In genomic region chr14:98935921-98936320, GRCh38 we compare ENCODE assay signal across 21 cellular contexts.
"Had no signal": no experiment of that assay in that cellular context is flagged by ENCODE, and none has a peak within 500 bp of the region (broad histone marks: within the 10 kb centered on the region; RNA-seq: fewer than 3 reads in every experiment).

No MANE protein-coding gene starts in this region.

- ATAC-seq: gastrocnemius medialis; lower lobe of right lung; stimulated activated memory B cell treated with anti-CD40 and anti-IgM and Interleukin-4, amounts not matched to agents 10 μg/mL and 1 μg/mL and 100 μg/mL, for 72 hours; upper lobe of right lung had no signal

- H3K4me1 ChIP-seq: esophagus muscularis mucosa, gastrocnemius medialis, left ventricle myocardium inferior, lower lobe of right lung, parathyroid adenoma, testis, tibial nerve, upper lobe of right lung, vagina had no signal

- DNase-seq: cortex of kidney; effector memory CD4-positive, alpha-beta T cell; gastrocnemius medialis; immature natural killer cell; left ventricle myocardium inferior; lower lobe of right lung; midbrain; small intestine; stimulated activated CD4-positive, alpha-beta T cell treated with anti-CD3 and anti-CD28 coated beads, Interleukin-1b, Interleukin-23, amount 100 ng/mL, for 48 hours; stimulated activated CD4-positive, alpha-beta T cell treated with anti-CD3 and anti-CD28 coated beads, Interleukin-4, amount 100 ng/mL, for 24 hours; testis; upper lobe of right lung had no signal

- H3K36me3 ChIP-seq: esophagus muscularis mucosa, gastrocnemius medialis, left ventricle myocardium inferior, lower lobe of right lung, tibial nerve, upper lobe of right lung, vagina had no signal

- H3K4me1 Mint-ChIP-seq: memory B cell; nephron; stimulated activated memory B cell treated with anti-CD40 and anti-IgM and Interleukin-4, amounts not matched to agents 10 μg/mL and 1 μg/mL and 100 μg/mL, for 72 hours had no signal

- H3K4me3 ChIP-seq: esophagus muscularis mucosa, gastrocnemius medialis, left ventricle myocardium inferior, lower lobe of right lung, testis, tibial nerve, upper lobe of right lung, vagina had no signal

- H3K27ac ChIP-seq: epithelial cell of prostate, esophagus muscularis mucosa, gastrocnemius medialis, left ventricle myocardium inferior, lower lobe of right lung, parathyroid adenoma, testis, tibial nerve, upper lobe of right lung, vagina had no signal

- H3K9me3 Mint-ChIP-seq: nephron had no signal

- H3K27ac Mint-ChIP-seq: immature natural killer cell; memory B cell; nephron; stimulated activated memory B cell treated with anti-CD40 and anti-IgM and Interleukin-4, amounts not matched to agents 10 μg/mL and 1 μg/mL and 100 μg/mL, for 72 hours had no signal

- H3K9me3 ChIP-seq: esophagus muscularis mucosa, gastrocnemius medialis, left ventricle myocardium inferior, lower lobe of right lung, testis, tibial nerve, upper lobe of right lung, vagina had no signal

- H3K27me3 Mint-ChIP-seq: memory B cell; stimulated activated memory B cell treated with anti-CD40 and anti-IgM and Interleukin-4, amounts not matched to agents 10 μg/mL and 1 μg/mL and 100 μg/mL, for 72 hours; stimulated activated naive CD8-positive, alpha-beta T cell treated with anti-CD3 and anti-CD28 coated beads, Interleukin-15, Interleukin-2, amounts not matched to agents 100 ng/mL and 50 ng/mL, for 24 hours had no signal

- H3K36me3 Mint-ChIP-seq: immature natural killer cell; memory B cell; stimulated activated memory B cell treated with anti-CD40 and anti-IgM and Interleukin-4, amounts not matched to agents 10 μg/mL and 1 μg/mL and 100 μg/mL, for 72 hours had no signal

- H3K27me3 ChIP-seq: testis, tibial nerve, upper lobe of right lung, vagina had no signal

- H3K4me3 Mint-ChIP-seq: immature natural killer cell; memory B cell; nephron; stimulated activated memory B cell treated with anti-CD40 and anti-IgM and Interleukin-4, amounts not matched to agents 10 μg/mL and 1 μg/mL and 100 μg/mL, for 72 hours; stimulated activated naive CD8-positive, alpha-beta T cell treated with anti-CD3 and anti-CD28 coated beads, Interleukin-15, Interleukin-2, amounts not matched to agents 100 ng/mL and 50 ng/mL, for 24 hours had no signal
